In the genomic region with DNA sequence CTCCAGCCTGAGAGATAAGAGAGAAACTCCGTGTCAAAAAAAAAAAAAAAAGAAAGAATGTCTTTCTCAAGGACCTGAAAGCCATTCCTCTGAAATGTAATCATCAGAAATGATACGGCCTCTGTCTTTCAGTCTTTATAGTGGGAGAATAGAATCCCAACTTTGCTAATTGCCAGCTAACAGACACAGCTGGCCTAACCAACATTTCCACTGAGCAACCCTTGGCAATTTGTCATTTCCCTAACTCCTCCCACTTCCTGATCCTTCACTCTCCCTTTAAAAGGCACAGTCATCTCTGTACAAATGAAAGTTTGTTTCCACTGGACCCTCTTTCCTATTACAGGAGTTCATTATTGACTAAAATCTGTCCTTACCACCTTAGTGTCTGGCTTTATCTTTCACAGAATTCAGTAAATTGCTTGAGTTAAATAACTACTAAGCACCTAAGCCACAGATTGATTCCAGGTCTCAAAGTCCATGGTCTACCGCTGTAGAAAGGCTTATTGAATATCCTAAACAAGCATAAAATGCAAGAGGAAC, we compare ENCODE assay signal across 10 cellular contexts. TPM values are rescaled to one million over a fixed set of nuclear protein-coding genes. Genes with fewer than 3 reads are reported as not detected.
DNase-seq lines count a peak whose midpoint lies in the region; ATAC-seq and TF ChIP-seq lines count a peak whose summit lies in the region.
"Had no signal": no experiment of that assay in that cellular context is flagged by ENCODE, and none has a peak within 500 bp of the region (broad histone marks: within the 10 kb centered on the region; RNA-seq: fewer than 3 reads in every experiment).

No MANE protein-coding gene starts in this region.

- H3K4me1 ChIP-seq in Peyer's patch = peaks cover 0 to 11% (median 4%) of the 10 kb centered on the region in 4 donors

- no peaks in the 10 kb centered on the region for H3K9me3 Mint-ChIP-seq in activated naive CD4-positive, alpha-beta T cell treated with anti-CD3 and anti-CD28 coated beads, Interleukin-2, amount 50 U/mL, for 24 hours

- H3K4me3 ChIP-seq in Peyer's patch = peak overlapping the region in 2 of 4 donors; percentile 13 to 39
- no peak overlapping the region for H3K4me3 ChIP-seq in epithelial cell of esophagus (ENCODE audit: low read length)
- H3K4me3 ChIP-seq: left lung had no signal

- H3K9me3 ChIP-seq in Peyer's patch = peaks cover 0 to 3% (median 0%) of the 10 kb centered on the region in 4 donors

- peak overlapping the region; percentile 33 for H3K27ac Mint-ChIP-seq in activated naive CD4-positive, alpha-beta T cell treated with anti-CD3 and anti-CD28 coated beads, Interleukin-2, amount 50 U/mL, for 24 hours

- no peaks in the 10 kb centered on the region for H3K27me3 Mint-ChIP-seq in activated naive CD4-positive, alpha-beta T cell treated with anti-CD3 and anti-CD28 coated beads, Interleukin-2, amount 50 U/mL, for 24 hours

- no peak for ATAC-seq in GM19467 (IDR thresholded peaks at IDR 0.05; ENCODE audit: unreplicated experiment)
- ATAC-seq: left lung had no signal

- H3K36me3 Mint-ChIP-seq in activated naive CD4-positive, alpha-beta T cell treated with anti-CD3 and anti-CD28 coated beads, Interleukin-2, amount 50 U/mL, for 24 hours = peaks cover 2% of the 10 kb centered on the region

- H3K27me3 ChIP-seq in Peyer's patch = no peaks in the 10 kb centered on the region
- H3K27me3 ChIP-seq: left lung had no signal

- peak overlapping the region in 3 of 4 donors; percentile 43 to 79 (median 48) for H3K27ac ChIP-seq in Peyer's patch

- no peaks in the 10 kb centered on the region for H3K36me3 ChIP-seq in Peyer's patch
- H3K36me3 ChIP-seq: left lung had no signal

- peaks cover 19% of the 10 kb centered on the region for H3K4me1 Mint-ChIP-seq in activated naive CD4-positive, alpha-beta T cell treated with anti-CD3 and anti-CD28 coated beads, Interleukin-2, amount 50 U/mL, for 24 hours

- no peak overlapping the region for H3K4me3 Mint-ChIP-seq in activated naive CD4-positive, alpha-beta T cell treated with anti-CD3 and anti-CD28 coated beads, Interleukin-2, amount 50 U/mL, for 24 hours

- TF ChIP-seq CTCF in Peyer's patch (IDR thresholded peaks at IDR 0.05) = no peak
- TF ChIP-seq CTCF in epithelial cell of esophagus (IDR thresholded peaks at IDR 0.05; ENCODE audit: insufficient read depth, low read depth, low read length, missing control alignments) = no peak

- DNase-seq in activated naive CD4-positive, alpha-beta T cell treated with anti-CD3 and anti-CD28 coated beads, Interleukin-2, amount 50 U/mL, for 16 hours = no peak
- DNase-seq in Peyer's patch (no peak), epithelial cell of esophagus (ENCODE audit: low read depth) (peak; percentile 66), stromal cell of bone marrow (ENCODE audit: low read depth) (peak; percentile 65), NCI-H1417 treated with DMSO at 0.1 percent for 48 hours (lab: John Stamatoyannopoulos, UW) (no peak)
- DNase-seq in activated CD8-positive, alpha-beta memory T cell treated with anti-CD3 and anti-CD28 coated beads, Interleukin-2, amount 50 U/mL, for 48 hours = no peak
- DNase-seq: left lung; stimulated activated CD4-positive, alpha-beta T cell treated with anti-CD3 and anti-CD28 coated beads, Interleukin-4, amount 100 ng/mL, for 1 hour had no signal

- no peak for TF ChIP-seq POLR2A in Peyer's patch (IDR thresholded peaks at IDR 0.05)

RNA-seq across cellular contexts. Expression of gene CBR1, which starts 4.3 kb away (rescaled TPM):
- 1,000 to 10,000 TPM in 1 of 4 donors, 100 to 1,000 TPM in 3; 240 to 1,308 (median 979) TPM for total RNA-seq in Peyer's patch

RNA-seq across cellular contexts. Expression of gene SETD4, which starts 5.2 kb away (rescaled TPM):
- 10 to 100 TPM; 37.1 to 73.2 (median 56.0) TPM for total RNA-seq in Peyer's patch

Comparison
In these comparisons a context has a peak if more than half of its experiments do, and no peak if none do; other contexts are left out.
1. DNase-seq: peak in epithelial cell of esophagus (single experiment) and stromal cell of bone marrow (single experiment); none in activated naive CD4-positive, alpha-beta T cell treated with anti-CD3 and anti-CD28 coated beads, Interleukin-2, amount 50 U/mL, for 16 hours (single experiment), Peyer's patch (0 of 3), NCI-H1417 treated with DMSO at 0.1 percent for 48 hours (single experiment) and activated CD8-positive, alpha-beta memory T cell treated with anti-CD3 and anti-CD28 coated beads, Interleukin-2, amount 50 U/mL, for 48 hours (single experiment).